Comparison of ENCODE assay signal across 8 cellular contexts in genomic region chr3:50259432-50260026, GRCh38. TPM values are rescaled to one million over a fixed set of nuclear protein-coding genes. Genes with fewer than 3 reads are reported as not detected.
A peak's percentile ranks its signal among the peaks of the same experiment; 100 is the strongest.
DNase-seq lines count a peak whose midpoint lies in the region; ATAC-seq and TF ChIP-seq lines count a peak whose summit lies in the region.

No MANE protein-coding gene starts in this region.

- H3K9me3 Mint-ChIP-seq in T-helper 2 cell treated with Interferon-gamma antibody and Interleukin-4, amounts not matched to agents 5 μg/mL and 100 μg/mL, for 36 hours = no peaks in the 10 kb centered on the region
- H3K9me3 Mint-ChIP-seq in progenitor cell of endocrine pancreas (ENCODE audit: low read depth) = no peaks in the 10 kb centered on the region

- peak overlapping the region; percentile 84 for H3K27ac Mint-ChIP-seq in T-helper 2 cell treated with Interferon-gamma antibody and Interleukin-4, amounts not matched to agents 5 μg/mL and 100 μg/mL, for 36 hours
- H3K27ac Mint-ChIP-seq in progenitor cell of endocrine pancreas = peak overlapping the region; percentile 87

- peak overlapping the region; percentile 72 for H3K4me3 ChIP-seq in coronary artery

- no peaks in the 10 kb centered on the region for H3K27me3 Mint-ChIP-seq in T-helper 2 cell treated with Interferon-gamma antibody and Interleukin-4, amounts not matched to agents 5 μg/mL and 100 μg/mL, for 36 hours (ENCODE audit: low read depth)
- H3K27me3 Mint-ChIP-seq in progenitor cell of endocrine pancreas = no peaks in the 10 kb centered on the region

- no peak for TF ChIP-seq CTCF in coronary artery (IDR thresholded peaks at IDR 0.05)
- no peak for TF ChIP-seq CTCF in progenitor cell of endocrine pancreas (IDR thresholded peaks at IDR 0.05; ENCODE audit: unreplicated experiment)

- H3K4me3 Mint-ChIP-seq in T-helper 2 cell treated with Interferon-gamma antibody and Interleukin-4, amounts not matched to agents 5 μg/mL and 100 μg/mL, for 36 hours = peak overlapping the region; percentile 69
- H3K4me3 Mint-ChIP-seq in progenitor cell of endocrine pancreas (ENCODE audit: low read depth) = no peak overlapping the region

- peaks cover 28% of the 10 kb centered on the region for H3K36me3 Mint-ChIP-seq in T-helper 2 cell treated with Interferon-gamma antibody and Interleukin-4, amounts not matched to agents 5 μg/mL and 100 μg/mL, for 36 hours (ENCODE audit: low read depth)
- peaks cover 11% of the 10 kb centered on the region for H3K36me3 Mint-ChIP-seq in progenitor cell of endocrine pancreas (ENCODE audit: insufficient read depth)

- DNase-seq in T-helper 2 cell treated with Interferon-gamma antibody and Interleukin-4, amounts not matched to agents 5 μg/mL and 100 μg/mL, for 36 hours (ENCODE audit: low spot score) = no peak
- no peak for DNase-seq in T-helper 2 cell
- DNase-seq in coronary artery (ENCODE audit: low spot score) = no peak
- DNase-seq in progenitor cell of endocrine pancreas (ENCODE audit: low spot score, unreplicated experiment) = no peak
- DNase-seq in GF-D8 (lab: John Stamatoyannopoulos, UW) = no peak
- DNase-seq in DMS53 (lab: John Stamatoyannopoulos, UW) = no peak
- no peak for DNase-seq in A172 (ENCODE audit: low spot score)

- peaks cover 6% of the 10 kb centered on the region for H3K4me1 Mint-ChIP-seq in T-helper 2 cell treated with Interferon-gamma antibody and Interleukin-4, amounts not matched to agents 5 μg/mL and 100 μg/mL, for 36 hours (ENCODE audit: low read depth)
- peaks cover 38% of the 10 kb centered on the region for H3K4me1 Mint-ChIP-seq in progenitor cell of endocrine pancreas (ENCODE audit: low read depth)

- peak overlapping the region; percentile 96 to 98 for H3K27ac ChIP-seq in coronary artery

- ATAC-seq in HG03432 (IDR thresholded peaks at IDR 0.05; ENCODE audit: unreplicated experiment) = peak; percentile 9

RNA-seq across cellular contexts. Expression of gene SEMA3B, which starts 9.4 kb away (rescaled TPM):
- total RNA-seq in progenitor cell of endocrine pancreas = 24.6 and 27.6 TPM in 2 replicates
- total RNA-seq in A172 (2014; rRNA removed; shearing (Covaris generic)) = 22.9 and 26.3 TPM in 2 replicates

RNA-seq across cellular contexts. Expression of gene LSMEM2, which starts 19.4 kb away (rescaled TPM):
- not detected in 2 replicates for total RNA-seq in progenitor cell of endocrine pancreas
- total RNA-seq in A172 (2014; rRNA removed; shearing (Covaris generic)) = not detected in 2 replicates

RNA-seq across cellular contexts. Expression of gene GNAI2, which starts 23.5 kb away (rescaled TPM):
- total RNA-seq in progenitor cell of endocrine pancreas = 158 and 171 TPM in 2 replicates
- 247 and 283 TPM in 2 replicates for total RNA-seq in A172 (2014; rRNA removed; shearing (Covaris generic))

RNA-seq across cellular contexts. Expression of gene IFRD2, which starts 32.7 kb away (rescaled TPM):
- total RNA-seq in progenitor cell of endocrine pancreas = 49.0 and 58.7 TPM in 2 replicates
- total RNA-seq in A172 (2014; rRNA removed; shearing (Covaris generic)) = 120 and 129 TPM in 2 replicates

RNA-seq across cellular contexts. Expression of gene HYAL3, which starts 39.7 kb away (rescaled TPM):
- 3.2 and 3.6 TPM in 2 replicates for total RNA-seq in progenitor cell of endocrine pancreas
- total RNA-seq in A172 (2014; rRNA removed; shearing (Covaris generic)) = 7.5 and 9.7 TPM in 2 replicates
